Comparison of ENCODE assay signal across 8 cellular contexts in the genomic region with DNA sequence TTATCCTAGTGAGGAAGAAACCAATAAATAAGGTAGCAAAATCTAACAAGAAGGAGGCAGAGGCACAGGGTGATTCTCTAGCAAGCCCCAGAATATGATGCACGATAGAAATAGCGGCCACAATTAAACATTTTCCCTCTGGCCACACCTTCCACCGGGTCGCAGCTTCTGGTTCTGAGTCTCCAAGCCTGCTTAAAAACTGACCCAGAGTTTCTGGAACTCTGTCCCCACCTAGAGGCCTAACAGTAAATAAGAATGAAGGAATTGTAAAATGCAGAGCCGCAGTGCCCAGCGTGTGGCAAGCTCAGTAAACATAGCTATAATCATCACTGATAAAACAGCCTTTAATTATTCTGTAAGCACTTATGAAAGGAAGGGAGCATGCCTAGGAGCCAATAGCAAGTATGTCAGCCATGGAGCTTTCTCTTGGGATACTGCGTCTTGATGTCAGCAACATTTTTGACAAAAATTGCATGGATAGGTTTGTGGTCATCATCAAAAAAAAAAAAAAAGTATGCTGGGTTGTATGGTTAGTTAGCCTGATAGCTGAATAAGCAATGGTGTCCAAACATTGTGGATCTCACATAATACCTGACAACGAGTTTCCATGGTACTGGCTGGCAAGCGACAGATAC.
DNase-seq lines count a peak whose midpoint lies in the region; ATAC-seq and TF ChIP-seq lines count a peak whose summit lies in the region.

No MANE protein-coding gene starts in this region.

- H3K27me3 ChIP-seq in cardiac muscle cell (no peaks in the 10 kb centered on the region), MM.1S (replicated peaks; ENCODE audit: insufficient read depth, low read length) (no peaks in the 10 kb centered on the region), gastroesophageal sphincter (peaks cover 14% of the 10 kb centered on the region), smooth muscle cell (ENCODE audit: low read depth) (peaks cover 19% of the 10 kb centered on the region)

- DNase-seq in cardiac muscle cell (ENCODE audit: low read depth in 1 of 2, low spot score in 1 of 2) (peak; percentile 1 to 74), Right ventricle myocardium superior (no peak), MM.1S (peak; percentile 54), SKM-1 treated with dmso at 0.1 percent for 144 hours (lab: John Stamatoyannopoulos, UW; ENCODE audit: unreplicated experiment) (peak; percentile 31), smooth muscle cell (lab: John Stamatoyannopoulos, UW; ENCODE audit: unreplicated experiment) (no peak), DMS79 treated with DMSO at 0.1 percent for 48 hours (lab: John Stamatoyannopoulos, UW) (no peak)
- no peak for DNase-seq in stimulated activated naive CD4-positive, alpha-beta T cell (lab: John Stamatoyannopoulos, UW)

- no peak overlapping the region for H3K27ac ChIP-seq in cardiac muscle cell
- no peak overlapping the region for H3K27ac ChIP-seq in MM.1S (ENCODE audit: low read length)
- no peak overlapping the region for H3K27ac ChIP-seq in gastroesophageal sphincter
- no peak overlapping the region for H3K27ac ChIP-seq in smooth muscle cell (ENCODE audit: low read depth)

- no peaks in the 10 kb centered on the region for H4K20me1 ChIP-seq in MM.1S (ENCODE audit: insufficient read depth, low read length)
- H4K20me1 ChIP-seq in smooth muscle cell (ENCODE audit: low read depth), result no peaks in the 10 kb centered on the region

- WGBS in gastroesophageal sphincter (ENCODE audit: low coverage in 1 of 2), 2 donors, result 26 to 29% methylated on average over 9 of the region's 9 CpGs
- WGBS in smooth muscle cell (ENCODE audit: low lambda C conversion rate), result 35% methylated on average over 9 of the region's 9 CpGs

- no peak overlapping the region for H3K4me2 ChIP-seq in MM.1S (ENCODE audit: low read depth, low read length)
- H3K4me2 ChIP-seq in smooth muscle cell, result peak overlapping the region; percentile 44

- no peaks in the 10 kb centered on the region for H3F3A ChIP-seq in MM.1S (ENCODE audit: insufficient read depth, low read length)
- H3F3A ChIP-seq in smooth muscle cell (ENCODE audit: low read depth), result no peaks in the 10 kb centered on the region

- H3K9me3 ChIP-seq in cardiac muscle cell (ENCODE audit: low read depth), result no peaks in the 10 kb centered on the region
- H3K9me3 ChIP-seq in MM.1S (replicated peaks; ENCODE audit: insufficient read depth, low read length), result no peaks in the 10 kb centered on the region
- H3K9me3 ChIP-seq in gastroesophageal sphincter, result no peaks in the 10 kb centered on the region
- no peaks in the 10 kb centered on the region for H3K9me3 ChIP-seq in smooth muscle cell (replicated peaks; ENCODE audit: low read depth)

- no peak for TF ChIP-seq POLR2A in gastroesophageal sphincter (IDR thresholded peaks at IDR 0.05)

- intact Hi-C loops in Right ventricle myocardium superior (cut with DNase I), result no loop called here

- no peak overlapping the region for H3K4me3 ChIP-seq in cardiac muscle cell
- H3K4me3 ChIP-seq in MM.1S (ENCODE audit: low read length), result no peak overlapping the region
- H3K4me3 ChIP-seq in gastroesophageal sphincter, result no peak overlapping the region
- no peak overlapping the region for H3K4me3 ChIP-seq in smooth muscle cell

- no peaks in the 10 kb centered on the region for H3K36me3 ChIP-seq in cardiac muscle cell
- H3K36me3 ChIP-seq in MM.1S (replicated peaks; ENCODE audit: insufficient read depth, low read length), result no peaks in the 10 kb centered on the region
- no peaks in the 10 kb centered on the region for H3K36me3 ChIP-seq in gastroesophageal sphincter
- no peaks in the 10 kb centered on the region for H3K36me3 ChIP-seq in smooth muscle cell (ENCODE audit: low read depth)

- no peaks in the 10 kb centered on the region for H3K9me2 ChIP-seq in MM.1S (replicated peaks; ENCODE audit: insufficient read depth, low read length)

- ATAC-seq in Right ventricle myocardium superior (ENCODE audit: poor library complexity) (no peak), gastroesophageal sphincter (peak; percentile 24)

- no peak overlapping the region for H3K9ac ChIP-seq in MM.1S (ENCODE audit: low read length)
- no peak overlapping the region for H3K9ac ChIP-seq in smooth muscle cell (ENCODE audit: low read depth)

- H2AFZ ChIP-seq in MM.1S (ENCODE audit: low read length) (0 out of 2 replicates have a peak overlapping the region, but pooled peaks have one; percentile 20), smooth muscle cell (ENCODE audit: low read depth) (no peak overlapping the region)

- TF ChIP-seq EP300 in gastroesophageal sphincter (IDR thresholded peaks at IDR 0.05), result no peak

- no peaks in the 10 kb centered on the region for H3K4me1 ChIP-seq in cardiac muscle cell (ENCODE audit: low read depth)
- no peaks in the 10 kb centered on the region for H3K4me1 ChIP-seq in MM.1S (ENCODE audit: low read length)
- H3K4me1 ChIP-seq in gastroesophageal sphincter, result no peaks in the 10 kb centered on the region
- H3K4me1 ChIP-seq in smooth muscle cell (ENCODE audit: low read depth), result no peaks in the 10 kb centered on the region

- H3K79me2 ChIP-seq in MM.1S (ENCODE audit: low read length), result no peaks in the 10 kb centered on the region
- H3K79me2 ChIP-seq in smooth muscle cell (ENCODE audit: low read depth), result no peaks in the 10 kb centered on the region

- no peak for TF ChIP-seq CTCF in cardiac muscle cell (IDR thresholded peaks at IDR 0.05; ENCODE audit: low read depth, low read length)
- TF ChIP-seq CTCF in MM.1S (IDR thresholded peaks at IDR 0.05; ENCODE audit: low read length), result peak; percentile 62
- peak in 1 of 4 experiments; percentile 22 for TF ChIP-seq CTCF in gastroesophageal sphincter (IDR thresholded peaks at IDR 0.05)
- TF ChIP-seq CTCF in smooth muscle cell (IDR thresholded peaks at IDR 0.05; ENCODE audit: borderline replicate concordance, insufficient read depth, poor library complexity, severe bottlenecking), result peak; percentile 61

Comparison
In these comparisons a context has a peak if more than half of its experiments do, and no peak if none do; other contexts are left out.
1. DNase-seq: peak in cardiac muscle cell (2 of 2), MM.1S (single experiment) and SKM-1 treated with dmso at 0.1 percent for 144 hours (single experiment); none in Right ventricle myocardium superior (single experiment), smooth muscle cell (single experiment), stimulated activated naive CD4-positive, alpha-beta T cell (0 of 6) and DMS79 treated with DMSO at 0.1 percent for 48 hours (single experiment).